9 cellular contexts compared by ENCODE assay signal in the genomic region with DNA sequence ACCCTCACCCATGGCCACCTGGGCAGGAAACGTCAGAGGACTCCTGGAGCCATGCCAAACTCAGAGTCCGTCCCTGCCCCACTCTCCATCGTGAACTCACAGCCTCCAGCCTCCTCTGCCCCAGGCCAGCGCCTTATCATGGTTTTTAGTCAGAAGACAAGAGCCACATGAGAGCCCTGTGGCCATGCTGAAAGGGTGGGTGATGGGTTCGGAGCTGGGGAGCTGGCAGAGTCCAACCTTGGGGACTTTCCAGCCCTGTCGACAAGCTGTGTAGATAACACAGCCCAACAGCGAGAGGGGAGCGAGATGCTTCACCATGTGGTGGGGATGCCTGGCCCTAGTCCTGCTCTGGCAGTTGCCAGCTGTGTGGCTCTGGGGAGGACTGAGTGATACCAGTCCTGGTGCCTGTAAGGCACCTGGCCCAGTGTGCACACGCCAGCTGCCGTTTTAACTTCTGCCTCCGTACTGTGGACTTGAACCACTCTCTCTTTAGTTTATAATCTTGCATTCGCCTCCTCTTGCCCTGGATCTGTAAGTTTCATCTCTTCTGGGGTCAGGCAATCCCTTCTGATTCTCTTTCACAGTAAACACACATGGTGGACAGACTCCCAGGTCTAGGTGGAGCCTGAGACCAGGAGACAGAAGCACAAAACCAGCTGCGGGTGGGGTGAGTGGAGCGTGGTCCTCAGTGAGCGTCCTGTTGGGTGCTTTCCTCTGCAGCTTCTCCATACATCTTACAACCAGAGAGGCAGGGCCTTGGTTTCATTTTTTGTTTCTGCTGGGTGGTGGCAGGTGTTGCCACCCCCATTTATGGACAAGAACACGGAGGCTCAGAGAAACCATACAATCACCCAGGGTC. TPM values are rescaled to one million over a fixed set of nuclear protein-coding genes. Genes with fewer than 3 reads are reported as not detected.
DNase-seq lines count a peak whose midpoint lies in the region; ATAC-seq, FAIRE-seq and TF ChIP-seq lines count a peak whose summit lies in the region.
"Had no signal": no experiment of that assay in that cellular context is flagged by ENCODE, and none has a peak within 500 bp of the region (broad histone marks: within the 10 kb centered on the region; RNA-seq: fewer than 3 reads in every experiment).

No MANE protein-coding gene starts in this region.

- no peaks in the 10 kb centered on the region for H3K36me3 ChIP-seq in small intestine (ENCODE audit: control insufficient read depth in 2 of 2, insufficient read depth in 2 of 2, low read length in 2 of 2)

- H3K27me3 ChIP-seq in small intestine (ENCODE audit: control insufficient read depth in 2 of 2, insufficient read depth in 2 of 2, low read length in 2 of 2): no peaks in the 10 kb centered on the region

- H3K4me3 ChIP-seq in small intestine (ENCODE audit: low read depth in 1 of 2, low read length in 2 of 2): no peak overlapping the region

- ATAC-seq in HG02610 (IDR thresholded peaks at IDR 0.05; ENCODE audit: unreplicated experiment): peak; percentile 76

- H3K9me3 ChIP-seq in small intestine (ENCODE audit: control insufficient read depth, low read depth): no peaks in the 10 kb centered on the region

- 56 to 73% (median 70%) methylated on average over 16 of the region's 16 CpGs for WGBS in small intestine, 3 donors

- TF ChIP-seq POLR2A in Raji (IDR thresholded peaks at IDR 0.05; ENCODE audit: insufficient read depth, low read depth, low read length): peak; percentile 31; the same call in 1 of the 2 replicates

- peaks cover 0 to 6% of the 10 kb centered on the region in 2 donors for H3K4me1 ChIP-seq in small intestine (ENCODE audit: control insufficient read depth in 2 of 2, insufficient read depth in 1 of 2, low read depth in 1 of 2, low read length in 1 of 2)

- DNase-seq in DMS 273 (lab: John Stamatoyannopoulos, UW; ENCODE audit: unreplicated experiment) (peak; percentile 15), DMS 273 treated with DMSO at 0.1 percent for 48 hours (lab: John Stamatoyannopoulos, UW) (no peak), small intestine (no peak), NCI-H2196 treated with DMSO at 0.1 percent for 48 hours (lab: John Stamatoyannopoulos, UW; ENCODE audit: unreplicated experiment) (no peak), occipital lobe (lab: John Stamatoyannopoulos, UW) (no peak), OCI-M2 (lab: John Stamatoyannopoulos, UW; ENCODE audit: unreplicated experiment) (no peak)

- H3K27ac ChIP-seq in small intestine (ENCODE audit: low read depth in 1 of 2, low read length in 1 of 2): peak overlapping the region; percentile 22 to 60
- H3K27ac ChIP-seq: 22Rv1 had no signal

- FAIRE-seq in small intestine (lab: Jason Lieb, UNC): no peak

RNA-seq across cellular contexts. Expression of a gene that starts 55.3 kb away (rescaled TPM):
- polyA plus RNA-seq in small intestine: 10 to 100 TPM in 1 of 3 donors, 1 to 10 TPM in 2; 1.8 to 14.7 (median 9.5) TPM
- 1.4 TPM for total RNA-seq in occipital lobe
